19 cellular contexts compared by ENCODE assay signal in genomic region chr2:102788880-102789250, GRCh38. TPM values are rescaled to one million over a fixed set of nuclear protein-coding genes. Genes with fewer than 3 reads are reported as not detected.
A peak's percentile ranks its signal among the peaks of the same experiment; 100 is the strongest.
DNase-seq lines count a peak whose midpoint lies in the region; ATAC-seq and TF ChIP-seq lines count a peak whose summit lies in the region.
"Had no signal": no experiment of that assay in that cellular context is flagged by ENCODE, and none has a peak within 500 bp of the region (broad histone marks: within the 10 kb centered on the region; RNA-seq: fewer than 3 reads in every experiment).

No MANE protein-coding gene starts in this region.

- H3K4me1 ChIP-seq in left lung = peaks cover 0 to 10% of the 10 kb centered on the region in 2 donors

- no peaks in the 10 kb centered on the region for H3K27me3 ChIP-seq in left lung
- H3K27me3 ChIP-seq: tibial artery had no signal

- H3K36me3 ChIP-seq in left lung = no peaks in the 10 kb centered on the region
- H3K36me3 ChIP-seq: tibial artery had no signal

- no peak overlapping the region for H3K27ac Mint-ChIP-seq in activated CD8-positive, alpha-beta T cell treated with anti-CD3 and anti-CD28 coated beads, Interleukin-2, amount 10 ng/mL, durations not matched to agents 7 days and 5 days
- H3K27ac Mint-ChIP-seq: activated naive CD4-positive, alpha-beta T cell treated with anti-CD3 and anti-CD28 coated beads for 36 hours; dendritic cell treated with granulocyte-macrophage colony-stimulating factor and Interleukin-4, amounts not matched to agents 40 ng/mL and 50 ng/mL, for 4 days had no signal

- H3K4me1 Mint-ChIP-seq in activated CD8-positive, alpha-beta T cell treated with anti-CD3 and anti-CD28 coated beads, Interleukin-2, amount 10 ng/mL, durations not matched to agents 7 days and 5 days (ENCODE audit: low read depth) = no peaks in the 10 kb centered on the region

- no peak for TF ChIP-seq CTCF in left lung (IDR thresholded peaks at IDR 0.05)

- CTCF ChIA-PET in activated CD8-positive, alpha-beta T cell treated with anti-CD3 and anti-CD28 coated beads, Interleukin-2, amount 10 ng/mL, durations not matched to agents 7 days and 5 days (lab: Charles Lee) = interaction anchor here (0.8 kb wide), 1 partner anchor 315 kb away, joined by 3 read pairs; the partner anchor contains the start of gene SLC9A4

- no peaks in the 10 kb centered on the region for H3K9me3 ChIP-seq in left lung
- H3K9me3 ChIP-seq: tibial artery had no signal

- H3K4me3 ChIP-seq in left lung = no peak overlapping the region
- H3K4me3 ChIP-seq: smooth muscle cell, tibial artery had no signal

- H3K27ac ChIP-seq in left lung = peak overlapping the region in 1 of 2 donors; percentile 35
- H3K27ac ChIP-seq: tibial artery had no signal

- H3K4me3 Mint-ChIP-seq in activated CD8-positive, alpha-beta T cell treated with anti-CD3 and anti-CD28 coated beads, Interleukin-2, amount 10 ng/mL, durations not matched to agents 7 days and 5 days = no peak overlapping the region
- H3K4me3 Mint-ChIP-seq: activated naive CD4-positive, alpha-beta T cell treated with anti-CD3 and anti-CD28 coated beads for 36 hours; dendritic cell treated with granulocyte-macrophage colony-stimulating factor and Interleukin-4, amounts not matched to agents 40 ng/mL and 50 ng/mL, for 4 days had no signal

- POLR2A ChIA-PET in activated CD8-positive, alpha-beta T cell treated with anti-CD3 and anti-CD28 coated beads, Interleukin-2, amount 10 ng/mL, durations not matched to agents 7 days and 5 days (lab: Charles Lee) = no interaction called here

- no peaks in the 10 kb centered on the region for H3K36me3 Mint-ChIP-seq in activated CD8-positive, alpha-beta T cell treated with anti-CD3 and anti-CD28 coated beads, Interleukin-2, amount 10 ng/mL, durations not matched to agents 7 days and 5 days (ENCODE audit: low read depth)

- DNase-seq in NOMO-1 (lab: John Stamatoyannopoulos, UW; ENCODE audit: unreplicated experiment in 2 of 2) (peak; percentile 14 to 34), NOMO-1 treated with dmso at 0.1 percent for 144 hours (lab: John Stamatoyannopoulos, UW; ENCODE audit: unreplicated experiment) (no peak), cerebellar nuclear complex (lab: John Stamatoyannopoulos, UW) (peak; percentile 96 to 97), left lung (no peak), NCI-H82 (lab: John Stamatoyannopoulos, UW) (no peak), AG20443 (ENCODE audit: low spot score) (no peak)
- no peak for DNase-seq in activated CD8-positive, alpha-beta T cell treated with anti-CD3 and anti-CD28 coated beads, Interleukin-2, amount 10 ng/mL, durations not matched to agents 7 days and 5 days
- DNase-seq: activated CD4-positive, alpha-beta T cell treated with anti-CD3 and anti-CD28 coated beads, Interleukin-2, amount 50 U/mL, for 1 hour; activated naive CD4-positive, alpha-beta T cell treated with anti-CD3 and anti-CD28 coated beads for 36 hours; activated T-cell treated with anti-CD3 and anti-CD28 coated beads for 4 hours; DND-41; hypothalamus; NCI-H146; NCI-H345; tibial artery had no signal

- no peaks in the 10 kb centered on the region for H3K27me3 Mint-ChIP-seq in activated CD8-positive, alpha-beta T cell treated with anti-CD3 and anti-CD28 coated beads, Interleukin-2, amount 10 ng/mL, durations not matched to agents 7 days and 5 days (ENCODE audit: low read depth)
- H3K27me3 Mint-ChIP-seq: dendritic cell treated with granulocyte-macrophage colony-stimulating factor and Interleukin-4, amounts not matched to agents 40 ng/mL and 50 ng/mL, for 4 days had no signal

- intact Hi-C loops in left lung (cut with DNase I) = no loop called here

- peak; percentile 44 for ATAC-seq in left lung
- no peak for ATAC-seq in GM19463 (IDR thresholded peaks at IDR 0.05; ENCODE audit: unreplicated experiment)
- ATAC-seq in activated CD8-positive, alpha-beta T cell treated with anti-CD3 and anti-CD28 coated beads, Interleukin-2, amount 10 ng/mL, durations not matched to agents 7 days and 5 days = no peak
- ATAC-seq: SK-N-SH treated with all-trans-retinoic acid at 6 μM for 48 hours had no signal

- no peaks in the 10 kb centered on the region for H3K9me3 Mint-ChIP-seq in activated CD8-positive, alpha-beta T cell treated with anti-CD3 and anti-CD28 coated beads, Interleukin-2, amount 10 ng/mL, durations not matched to agents 7 days and 5 days (ENCODE audit: insufficient read depth)
- H3K9me3 Mint-ChIP-seq: activated naive CD4-positive, alpha-beta T cell treated with anti-CD3 and anti-CD28 coated beads for 36 hours; dendritic cell treated with granulocyte-macrophage colony-stimulating factor and Interleukin-4, amounts not matched to agents 40 ng/mL and 50 ng/mL, for 4 days had no signal

RNA-seq across cellular contexts. Expression of gene TMEM182, which starts 27.0 kb away (rescaled TPM):
- 1 to 10 TPM; 3.4 to 5.9 TPM for total RNA-seq in left lung
- 1 to 10 TPM; 3.1 to 4.4 TPM for total RNA-seq in activated CD8-positive, alpha-beta T cell treated with anti-CD3 and anti-CD28 coated beads, Interleukin-2, amount 10 ng/mL, durations not matched to agents 7 days and 5 days

Comparison
In these comparisons a context has a peak if more than half of its experiments do, and no peak if none do; other contexts are left out.
1. DNase-seq: peak in NOMO-1 (2 of 2) and cerebellar nuclear complex (2 of 2); none in NOMO-1 treated with dmso at 0.1 percent for 144 hours (single experiment), left lung (0 of 2), NCI-H82 (single experiment), activated CD8-positive, alpha-beta T cell treated with anti-CD3 and anti-CD28 coated beads, Interleukin-2, amount 10 ng/mL, durations not matched to agents 7 days and 5 days (single experiment) and AG20443 (single experiment).